Comparison of ENCODE assay signal across 9 cellular contexts in genomic region chr19:40719414-40719894, GRCh38. TPM values are rescaled to one million over a fixed set of nuclear protein-coding genes. Genes with fewer than 3 reads are reported as not detected.
DNase-seq lines count a peak whose midpoint lies in the region; ATAC-seq and TF ChIP-seq lines count a peak whose summit lies in the region.
"Had no signal": no experiment of that assay in that cellular context is flagged by ENCODE, and none has a peak within 500 bp of the region (broad histone marks: within the 10 kb centered on the region; RNA-seq: fewer than 3 reads in every experiment).

No MANE protein-coding gene starts in this region.

- H3K27me3 ChIP-seq in heart left ventricle (no peaks in the 10 kb centered on the region), breast epithelium (no peaks in the 10 kb centered on the region), muscle layer of duodenum (ENCODE audit: low read depth, low read length) (no peaks in the 10 kb centered on the region), vagina (no peaks in the 10 kb centered on the region)

- H3K4me3 ChIP-seq in heart left ventricle (peak overlapping the region; percentile 65 to 98 (median 82)), breast epithelium (peak overlapping the region; percentile 86 to 94 (median 91)), muscle layer of duodenum (ENCODE audit: low read depth in 1 of 2, low read length in 2 of 2) (peak overlapping the region; percentile 85 to 94), vagina (peak overlapping the region; percentile 63 to 92)

- H3K4me1 ChIP-seq in heart left ventricle: peaks cover 6 to 76% (median 57%) of the 10 kb centered on the region in 12 donors
- peaks cover 0 to 15% of the 10 kb centered on the region in 2 donors for H3K4me1 ChIP-seq in breast epithelium
- H3K4me1 ChIP-seq in muscle layer of duodenum (ENCODE audit: control insufficient read depth in 1 of 2, insufficient read depth in 2 of 2, low read length in 2 of 2): peaks cover 8 to 15% of the 10 kb centered on the region in 2 donors
- peaks cover 83% of the 10 kb centered on the region for H3K4me1 ChIP-seq in vagina

- 49 to 62% (median 50%) methylated on average over 7 of the region's 7 CpGs for WGBS in heart left ventricle, 4 donors

- ATAC-seq in heart left ventricle (no peak), left ventricle myocardium superior (no peak), GM19397 (IDR thresholded peaks at IDR 0.05; ENCODE audit: unreplicated experiment) (no peak), HG03460 (IDR thresholded peaks at IDR 0.05; ENCODE audit: unreplicated experiment) (no peak)

- TF ChIP-seq CTCF in heart left ventricle (IDR thresholded peaks at IDR 0.05) (no peak), breast epithelium (IDR thresholded peaks at IDR 0.05) (no peak), vagina (IDR thresholded peaks at IDR 0.05) (no peak)

- TF ChIP-seq POLR2A in heart left ventricle (IDR thresholded peaks at IDR 0.05): no peak
- no peak for TF ChIP-seq POLR2A in breast epithelium (IDR thresholded peaks at IDR 0.05)
- TF ChIP-seq POLR2A in vagina (IDR thresholded peaks at IDR 0.05): no peak

- H3K36me3 ChIP-seq in heart left ventricle (peaks cover 0 to 18% (median 11%) of the 10 kb centered on the region in 9 donors), breast epithelium (no peaks in the 10 kb centered on the region), muscle layer of duodenum (ENCODE audit: control insufficient read depth in 1 of 2, insufficient read depth in 2 of 2, low read length in 2 of 2) (peaks cover 9 to 19% of the 10 kb centered on the region in 2 donors), vagina (peaks cover 0 to 10% of the 10 kb centered on the region in 2 donors)

- H3K27ac ChIP-seq in heart left ventricle (peak overlapping the region; percentile 95 to 99 (median 97)), breast epithelium (peak overlapping the region; percentile 94 to 99), muscle layer of duodenum (ENCODE audit: low read length) (peak overlapping the region; percentile 96), vagina (peak overlapping the region; percentile 99)
- H3K27ac ChIP-seq: HL-60 had no signal

- H3K9me3 ChIP-seq in heart left ventricle (no peaks in the 10 kb centered on the region), breast epithelium (no peaks in the 10 kb centered on the region), muscle layer of duodenum (ENCODE audit: control insufficient read depth in 1 of 2, low read length in 2 of 2) (no peaks in the 10 kb centered on the region), vagina (no peaks in the 10 kb centered on the region)

- intact Hi-C loops in heart left ventricle (cut with DNase I) (loop anchor here in 5 of 10 donors (5.0 to 10.0 kb wide), 4 partner anchors 55 to 98 kb away; no protein-coding TSS in a partner anchor), left ventricle myocardium superior (cut with micrococcal nuclease) (no loop called here), breast epithelium (cut with DNase I; ENCODE audit: low total_unique reads) (no loop called here), vagina (cut with DNase I) (loop anchor here (5.0 kb wide), 1 partner anchor 78 kb away; the partner anchor contains the start of gene EGLN2)

- DNase-seq in heart left ventricle (no peak), left ventricle myocardium superior (no peak), breast epithelium (ENCODE audit: low spot score in 2 of 2) (no peak), vagina (ENCODE audit: extremely low spot score in 2 of 2) (no peak), AG08396 (ENCODE audit: low spot score) (no peak)

RNA-seq across cellular contexts. Expression of gene ITPKC, which starts 2.5 kb away (rescaled TPM):
- total RNA-seq in heart left ventricle: 10 to 100 TPM in 3 of 9 donors, 1 to 10 TPM in 6; 6.9 to 27.3 (median 8.9) TPM
- polyA plus RNA-seq in heart left ventricle: 10 to 100 TPM; 13.0 to 22.7 TPM
- 12.8 TPM for total RNA-seq in left ventricle myocardium superior
- 10 to 100 TPM; 41.8 to 71.6 (median 55.1) TPM for total RNA-seq in breast epithelium
- total RNA-seq in vagina: 92.6 TPM

RNA-seq across cellular contexts. Expression of gene COQ8B, which starts 2.8 kb away (rescaled TPM):
- total RNA-seq in heart left ventricle: 10 to 100 TPM; 18.2 to 49.7 (median 27.8) TPM
- polyA plus RNA-seq in heart left ventricle: 10 to 100 TPM; 25.1 to 38.3 TPM
- total RNA-seq in left ventricle myocardium superior: 34.6 TPM
- 10 to 100 TPM; 28.2 to 50.8 (median 45.7) TPM for total RNA-seq in breast epithelium
- total RNA-seq in vagina: 51.1 TPM

RNA-seq across cellular contexts. Expression of gene NUMBL, which starts 29.0 kb away (rescaled TPM):
- total RNA-seq in heart left ventricle (10 to 100 TPM in 5 of 9 donors, 1 to 10 TPM in 4; 7.3 to 29.1 (median 10.6) TPM), left ventricle myocardium superior (16.9 TPM), breast epithelium (10 to 100 TPM; 24.6 to 34.7 (median 30.9) TPM), vagina (66.0 TPM)
- polyA plus RNA-seq in heart left ventricle: 10 to 100 TPM in 1 of 2 donors, 1 to 10 TPM in 1; 8.4 to 11.7 TPM

RNA-seq across cellular contexts. Expression of gene ACTMAP, which starts 30.8 kb away (rescaled TPM):
- total RNA-seq in heart left ventricle (10 to 100 TPM in 3 of 9 donors, 1 to 10 TPM in 6; 4.2 to 11.1 (median 8.6) TPM), left ventricle myocardium superior (6.7 TPM), breast epithelium (1 to 10 TPM; 2.6 to 3.2 (median 2.9) TPM), vagina (2.2 TPM)
- polyA plus RNA-seq in heart left ventricle: 1 to 10 TPM; 4.5 to 7.7 TPM

RNA-seq across cellular contexts. Expression of gene SNRPA, which starts 31.5 kb away (rescaled TPM):
- total RNA-seq in heart left ventricle (10 to 100 TPM; 22.5 to 50.2 (median 31.6) TPM), left ventricle myocardium superior (41.6 TPM), breast epithelium (10 to 100 TPM; 41.6 to 52.8 (median 52.1) TPM), vagina (72.7 TPM)
- polyA plus RNA-seq in heart left ventricle: 10 to 100 TPM; 23.5 to 32.3 TPM
